13 cellular contexts compared by ENCODE assay signal in genomic region chr7:26195182-26195581, GRCh38. TPM values are rescaled to one million over a fixed set of nuclear protein-coding genes. Genes with fewer than 3 reads are reported as not detected.
A peak's percentile ranks its signal among the peaks of the same experiment; 100 is the strongest.
DNase-seq lines count a peak whose midpoint lies in the region; ATAC-seq and TF ChIP-seq lines count a peak whose summit lies in the region.
"Had no signal": no experiment of that assay in that cellular context is flagged by ENCODE, and none has a peak within 500 bp of the region (broad histone marks: within the 10 kb centered on the region; RNA-seq: fewer than 3 reads in every experiment).

No MANE protein-coding gene starts in this region.

- no peak overlapping the region for H2AFZ ChIP-seq in OCI-LY1 (ENCODE audit: low read length)

- 0 out of 2 replicates have a peak overlapping the region, but pooled peaks have one; percentile 4 for H3K4me2 ChIP-seq in OCI-LY1 (ENCODE audit: low read length)

- H3K4me1 Mint-ChIP-seq in activated T-cell treated with anti-CD3 and anti-CD28 coated beads, Interleukin-2, amount 50 U/mL, for 4 hours (ENCODE audit: low read depth) = peaks cover 66% of the 10 kb centered on the region

- H3K36me3 ChIP-seq in OCI-LY1 (ENCODE audit: insufficient read depth, low read length) (peaks cover 99% of the 10 kb centered on the region), duodenal mucosa (ENCODE audit: control insufficient read depth in 1 of 2, insufficient read depth in 2 of 2, low read length in 2 of 2) (peaks cover 57 to 69% of the 10 kb centered on the region in 2 donors), psoas muscle (ENCODE audit: insufficient read depth in 1 of 2, low read depth in 1 of 2) (peaks cover 20 to 87% of the 10 kb centered on the region in 2 donors)

- H3K27ac ChIP-seq in OCI-LY1 (ENCODE audit: low read depth, low read length, poor library complexity, severe bottlenecking) = no peak overlapping the region
- no peak overlapping the region for H3K27ac ChIP-seq in duodenal mucosa (ENCODE audit: low read depth, low read length)
- no peak overlapping the region for H3K27ac ChIP-seq in psoas muscle
- H3K27ac ChIP-seq: HL-60, ovary had no signal

- WGBS in psoas muscle, 3 donors = 75 to 84% (median 81%) methylated on average over 5 of the region's 5 CpGs

- H3K4me1 ChIP-seq in OCI-LY1 (ENCODE audit: insufficient read depth, low read length, severe bottlenecking) (peaks cover 75% of the 10 kb centered on the region), duodenal mucosa (ENCODE audit: control insufficient read depth in 1 of 2, insufficient read depth in 2 of 2, low read length in 2 of 2) (peaks cover 46 to 63% of the 10 kb centered on the region in 2 donors), psoas muscle (peaks cover 67% of the 10 kb centered on the region)

- no peak overlapping the region for H3K9ac ChIP-seq in OCI-LY1 (ENCODE audit: low read length)
- peak overlapping the region in 1 of 2 donors; percentile 27 for H3K9ac ChIP-seq in duodenal mucosa (ENCODE audit: low read depth in 1 of 2, low read length in 2 of 2)

- TF ChIP-seq CTCF in OCI-LY1 (IDR thresholded peaks at IDR 0.05; ENCODE audit: low read length) = no peak
- TF ChIP-seq CTCF in psoas muscle (IDR thresholded peaks at IDR 0.05) = no peak

- no peaks in the 10 kb centered on the region for H3K9me2 ChIP-seq in OCI-LY1 (ENCODE audit: low read depth, low read length)

- DNase-seq in activated T-cell treated with anti-CD3 and anti-CD28 coated beads, Interleukin-2, amount 50 U/mL, for 4 hours = no peak
- DNase-seq in activated T-cell treated with anti-CD3 and anti-CD28 coated beads for 4 hours = no peak
- no peak for DNase-seq in psoas muscle
- DNase-seq in RKO (ENCODE audit: low spot score) = no peak
- no peak for DNase-seq in NCI-H524 treated with DMSO at 0.1 percent for 48 hours (lab: John Stamatoyannopoulos, UW)
- DNase-seq: amniotic stem cell, NCI-H1436, ovary, upper lobe of left lung had no signal

- H3K79me2 ChIP-seq in OCI-LY1 (ENCODE audit: insufficient read depth, low read length) = peaks cover 59% of the 10 kb centered on the region

- H3K36me3 Mint-ChIP-seq in activated T-cell treated with anti-CD3 and anti-CD28 coated beads, Interleukin-2, amount 50 U/mL, for 4 hours (ENCODE audit: insufficient read depth) = peaks cover 87% of the 10 kb centered on the region

- no peaks in the 10 kb centered on the region for H3K27me3 ChIP-seq in OCI-LY1 (ENCODE audit: insufficient read depth, low read length)
- no peaks in the 10 kb centered on the region for H3K27me3 ChIP-seq in duodenal mucosa (ENCODE audit: control insufficient read depth in 1 of 2, insufficient read depth in 2 of 2, low read length in 2 of 2)
- no peaks in the 10 kb centered on the region for H3K27me3 ChIP-seq in psoas muscle (ENCODE audit: insufficient read depth in 3 of 3, low read length in 2 of 3)
- H3K27me3 ChIP-seq: ovary, upper lobe of left lung had no signal

- no peak for ATAC-seq in activated T-cell treated with anti-CD3 and anti-CD28 coated beads, Interleukin-2, amount 50 U/mL, for 4 hours
- ATAC-seq in psoas muscle = no peak
- ATAC-seq in HG03439 (IDR thresholded peaks at IDR 0.05; ENCODE audit: unreplicated experiment) = no peak

- intact Hi-C loops in psoas muscle (cut with DNase I) = loop anchor here in 1 of 2 donors (5.0 to 10.0 kb wide), 2 partner anchors 300 to 972 kb away; partner anchors contain the start of gene HOXA9

- no peak overlapping the region for H3K4me3 ChIP-seq in OCI-LY1 (ENCODE audit: low read depth, low read length, poor library complexity, severe bottlenecking)
- H3K4me3 ChIP-seq in duodenal mucosa (ENCODE audit: low read depth in 1 of 2, low read length in 2 of 2) = peak overlapping the region; percentile 5 to 45
- H3K4me3 ChIP-seq in psoas muscle = peak overlapping the region; percentile 90
- H3K4me3 ChIP-seq: ovary had no signal

- peaks cover 11% of the 10 kb centered on the region for H4K20me1 ChIP-seq in OCI-LY1 (ENCODE audit: insufficient read depth, low read length)

- no peaks in the 10 kb centered on the region for H3K9me3 ChIP-seq in OCI-LY1 (ENCODE audit: low read length)
- no peaks in the 10 kb centered on the region for H3K9me3 ChIP-seq in duodenal mucosa (ENCODE audit: control insufficient read depth in 1 of 2, low read length in 2 of 2)
- no peaks in the 10 kb centered on the region for H3K9me3 ChIP-seq in psoas muscle
- H3K9me3 ChIP-seq: ovary, upper lobe of left lung had no signal

- no peaks in the 10 kb centered on the region for H3K9me3 Mint-ChIP-seq in activated T-cell treated with anti-CD3 and anti-CD28 coated beads, Interleukin-2, amount 50 U/mL, for 4 hours

- H3K4me3 Mint-ChIP-seq in activated T-cell treated with anti-CD3 and anti-CD28 coated beads, Interleukin-2, amount 50 U/mL, for 4 hours = peak overlapping the region; percentile 99

- no peaks in the 10 kb centered on the region for H3K27me3 Mint-ChIP-seq in activated T-cell treated with anti-CD3 and anti-CD28 coated beads, Interleukin-2, amount 50 U/mL, for 4 hours (ENCODE audit: low read depth)

- H3F3A ChIP-seq in OCI-LY1 (ENCODE audit: insufficient read depth, low read length) = peaks cover 65% of the 10 kb centered on the region

RNA-seq across cellular contexts. Expression of gene HNRNPA2B1, which starts 5.4 kb away (rescaled TPM):
- total RNA-seq in activated T-cell treated with anti-CD3 and anti-CD28 coated beads, Interleukin-2, amount 50 U/mL, for 4 hours = 100 to 1,000 TPM; 912 to 975 (median 924) TPM
- 100 to 1,000 TPM; 323 to 482 (median 452) TPM for total RNA-seq in psoas muscle
- 100 to 1,000 TPM; 515 to 688 (median 663) TPM for polyA plus RNA-seq in psoas muscle

RNA-seq across cellular contexts. Expression of gene CBX3, which starts 6.4 kb away (rescaled TPM):
- total RNA-seq in activated T-cell treated with anti-CD3 and anti-CD28 coated beads, Interleukin-2, amount 50 U/mL, for 4 hours = 100 to 1,000 TPM; 246 to 278 (median 267) TPM
- total RNA-seq in psoas muscle = 10 to 100 TPM; 45.3 to 84.9 (median 66.7) TPM
- polyA plus RNA-seq in psoas muscle = 10 to 100 TPM; 71.6 to 97.0 (median 83.9) TPM

RNA-seq across cellular contexts. Expression of gene NFE2L3, which starts 43.2 kb away (rescaled TPM):
- 10 to 100 TPM; 34.1 to 53.7 (median 46.5) TPM for total RNA-seq in activated T-cell treated with anti-CD3 and anti-CD28 coated beads, Interleukin-2, amount 50 U/mL, for 4 hours
- total RNA-seq in psoas muscle = 1 to 10 TPM in 1 of 4 donors, under 1 TPM in 3; 0.44 to 1.1 (median 0.78) TPM
- 1 to 10 TPM in 1 of 3 donors, under 1 TPM in 2; 0.70 to 1.1 (median 0.72) TPM for polyA plus RNA-seq in psoas muscle

Comparison
In these comparisons a context has a peak if more than half of its experiments do, and no peak if none do; other contexts are left out.
1. RNA of gene NFE2L3, which starts 43.2 kb away (total RNA-seq): 34.1 to 53.7 TPM in activated T-cell treated with anti-CD3 and anti-CD28 coated beads, Interleukin-2, amount 50 U/mL, for 4 hours; 0.44 to 1.1 TPM in psoas muscle; every median in the first group is over 10 times any median in the second.